ENCODE assay signal across 8 cellular contexts in genomic region chr16:15642557-15643452, GRCh38. TPM values are rescaled to one million over a fixed set of nuclear protein-coding genes. Genes with fewer than 3 reads are reported as not detected.
DNase-seq lines count a peak whose midpoint lies in the region; ATAC-seq, FAIRE-seq and TF ChIP-seq lines count a peak whose summit lies in the region.

Gene MARF1 (minus strand): TSS chr16:15643154. CDS start chr16:15639233, 3,921 bp downstream.

- H2AFZ ChIP-seq in HepG2 (ENCODE audit: low read length): peak within 1 kb of the TSS; percentile 61

- TF ChIP-seq POLR2A in HepG2 (IDR thresholded peaks at IDR 0.05; ENCODE audit: insufficient read depth in 1 of 2, low read depth in 2 of 2, low read length in 2 of 2): peak; percentile 79 to 94

- intact Hi-C loops in HepG2 (cut with micrococcal nuclease; ENCODE audit: unreplicated experiment): loop anchor here (1.0 to 5.0 kb wide), 6 partner anchors 29 to 66 kb away; no protein-coding TSS in a partner anchor

- TF ChIP-seq CTCF in C4-2B (conservative IDR thresholded peaks at IDR 0.05) (no peak), HepG2 (CRISPR knock-in tag; IDR thresholded peaks at IDR 0.05) (peak; percentile 87)

- WGBS in HepG2 (ENCODE audit: low lambda C conversion rate): under 1% methylated on average over 63 of the region's 63 CpGs

- no peaks in the 10 kb centered on the region for H4K20me1 ChIP-seq in HepG2 (ENCODE audit: insufficient read depth, low read length)

- H3K4me2 ChIP-seq in HepG2 (ENCODE audit: low read depth, low read length): peak within 1 kb of the TSS; percentile 97

- in situ Hi-C loops in HepG2 (cut with HindIII; ENCODE audit: extremely low pct_ligation_motif_present, low pct_unique_long_range_greater_than_20kb): no loop called here

- H3K27ac ChIP-seq in C4-2B: peak within 1 kb of the TSS; percentile 90
- peak within 1 kb of the TSS; percentile 99 for H3K27ac ChIP-seq in HepG2 (ENCODE audit: extremely low read length, insufficient read depth, low read length)

- H3K9me3 ChIP-seq in HepG2 (ENCODE audit: low read length): no peaks in the 10 kb centered on the region

- peaks cover 2 to 10% of the 10 kb centered on the region in 2 experiments; a peak in 4 of 5 replicates for H3K36me3 ChIP-seq in HepG2 (replicated peaks in 1 of 2; ENCODE audit: control insufficient read depth in 1 of 2, insufficient read depth in 2 of 2, low read length in 2 of 2)

- H3K27me3 ChIP-seq in HepG2 (ENCODE audit: control insufficient read depth in 1 of 2, insufficient read depth in 2 of 2, low read length in 2 of 2): no peaks in the 10 kb centered on the region; a peak in 1 of 5 replicates

- CTCF ChIA-PET in HepG2 (lab: Yijun Ruan, JAX; ENCODE audit: low intra/inter-chr PET ratio, low total read pairs): interaction anchor here (0.7 to 1.9 kb wide), 2 partner anchors 34 to 39 kb away, joined by 3 to 7 read pairs; no protein-coding TSS in a partner anchor

- peaks cover 27% of the 10 kb centered on the region for H3K79me2 ChIP-seq in HepG2 (ENCODE audit: insufficient read depth, low read length)

- DNase-seq in NCI-H748 treated with DMSO at 0.1 percent for 48 hours (lab: John Stamatoyannopoulos, UW) (peak; percentile 74), dedifferentiated amniotic fluid mesenchymal stem cell (ENCODE audit: extremely low spot score) (peak; percentile 95), HepG2 (ENCODE audit: low spot score) (peak; percentile 96)
- DNase-seq in activated CD4-positive, alpha-beta T cell treated with anti-CD3 and anti-CD28 coated beads, Interleukin-2, amount 50 U/mL, for 24 hours (ENCODE audit: low read depth in 1 of 2, low spot score in 1 of 2): peak; percentile 98 to 99
- peak; percentile 100 for DNase-seq in stimulated activated CD4-positive, alpha-beta T cell treated with anti-CD3 and anti-CD28 coated beads, Interleukin-2, amount 100 ng/mL, for 48 hours

- TSS peak; percentile 74 for BruUV-seq in HepG2 (replicated peaks; lab: Mats Ljungman, UMichigan)

- FAIRE-seq in HepG2 (lab: Jason Lieb, UNC): no peak

- TF ChIP-seq EP300 in HepG2 (IDR thresholded peaks at IDR 0.05; ENCODE audit: low read depth in 2 of 2, low read length in 2 of 2) (peak; percentile 12 to 76), HepG2 (CRISPR knock-in tag; IDR thresholded peaks at IDR 0.05; ENCODE audit: borderline replicate concordance) (0 out of 2 replicates have a peak, but pooled peaks have one; percentile 67)

- H3K9ac ChIP-seq in HepG2 (ENCODE audit: insufficient read depth, low read depth, low read length): peak within 1 kb of the TSS; percentile 100

- POLR2A ChIA-PET in HepG2 (lab: Yijun Ruan, JAX): interaction anchor here (0.7 to 5.7 kb wide), 38 partner anchors 11 to 590 kb away, joined by 3 to 121 read pairs (median 6); partner anchors contain the start of gene RRN3

- peak; percentile 94 for TF ChIP-seq RAD21 in HepG2 (CRISPR knock-in tag; IDR thresholded peaks at IDR 0.05)

- peaks cover 51% of the 10 kb centered on the region for H3K4me1 ChIP-seq in HepG2 (ENCODE audit: insufficient read depth, low read length)

- ATAC-seq in GM19395 (IDR thresholded peaks at IDR 0.05; ENCODE audit: unreplicated experiment) (peak; percentile 57), HG03558 (IDR thresholded peaks at IDR 0.05; ENCODE audit: extremely low read depth, unreplicated experiment) (peak; percentile 29), HepG2 (peak; percentile 94)

- H3K4me3 ChIP-seq in HepG2 (replicated peaks in 1 of 3; ENCODE audit: insufficient read depth in 1 of 3, low read depth in 2 of 3, low read length in 3 of 3): peak within 1 kb of the TSS; percentile 77 to 99 (median 96)

TF ChIP-seq in HepG2, 621 proteins besides CTCF, POLR2A, EP300 and RAD21 (continues in another document):
- TF ChIP-seq TCF7 (IDR thresholded peaks at IDR 0.05; ENCODE audit: low read depth) (peak; percentile 33; the same call in 1 of the 2 replicates), MED1 (CRISPR knock-in tag; IDR thresholded peaks at IDR 0.05) (peak; percentile 83), MXI1 (IDR thresholded peaks at IDR 0.05; ENCODE audit: borderline replicate concordance, low read depth, low read length) (peak; percentile 27; the same call in 2 of the 3 replicates), ZNF605 (CRISPR knock-in tag; IDR thresholded peaks at IDR 0.05) (peak; percentile 21), NCOR1 (IDR thresholded peaks at IDR 0.05; ENCODE audit: borderline replicate concordance, low read length) (peak; percentile 81), ZNF44 (CRISPR knock-in tag; IDR thresholded peaks at IDR 0.05) (peak; percentile 93), NCOA5 (CRISPR knock-in tag; IDR thresholded peaks at IDR 0.05) (no peak), ZNF724P (CRISPR knock-in tag; IDR thresholded peaks at IDR 0.05; ENCODE audit: borderline replicate concordance) (peak; percentile 70; the same call in 1 of the 2 replicates), ZNF749 (CRISPR knock-in tag; IDR thresholded peaks at IDR 0.05; ENCODE audit: borderline replicate concordance) (peak; percentile 72; the same call in 1 of the 2 replicates), ARNT2 (CRISPR knock-in tag; IDR thresholded peaks at IDR 0.05; ENCODE audit: low read depth) (peak; percentile 25; the same call in 1 of the 2 replicates), SIN3A (IDR thresholded peaks at IDR 0.05; ENCODE audit: borderline replicate concordance, low read depth, low read length) (peak; percentile 71; the same call in 1 of the 2 replicates), THYN1 (CRISPR knock-in tag; IDR thresholded peaks at IDR 0.05; ENCODE audit: borderline replicate concordance, low read depth) (peak; percentile 83), ZBTB44 (CRISPR knock-in tag; IDR thresholded peaks at IDR 0.05) (0 out of 2 replicates have a peak, but pooled peaks have one; percentile 38), KLF16 (CRISPR knock-in tag; IDR thresholded peaks at IDR 0.05) (peak in 1 of 2 experiments; percentile 17; a peak in 3 of 4 replicates), PLSCR1 (CRISPR knock-in tag; IDR thresholded peaks at IDR 0.05; ENCODE audit: borderline replicate concordance) (no peak), CREB1 (IDR thresholded peaks at IDR 0.05) (peak; percentile 61; the same call in 1 of the 2 replicates), CREB1 (CRISPR knock-in tag; IDR thresholded peaks at IDR 0.05) (no peak), TBP (CRISPR knock-in tag; IDR thresholded peaks at IDR 0.05) (peak; percentile 58; the same call in 1 of the 2 replicates), PTBP1 (IDR thresholded peaks at IDR 0.05; ENCODE audit: low read depth, low read length, poor library complexity, severe bottlenecking) (peak; percentile 83)

RNA-seq across cellular contexts. Expression of gene MARF1, which starts in this region (rescaled TPM):
- 8.7 and 12.6 TPM in 2 replicates for total RNA-seq in HepG2 (2016; rRNA removed; fragmentation: Illumina TruSeq; extraction: Trizol)
- 4.7 and 4.9 TPM in 2 replicates for total RNA-seq in HepG2 (2016; cell fraction: cytosol; rRNA removed; fragmentation: Illumina TruSeq; extraction: Trizol; ENCODE audit: low read depth)
- total RNA-seq in HepG2 (2016; cell fraction: insoluble cytoplasmic fraction; rRNA removed; fragmentation: Illumina TruSeq; extraction: Trizol): 9.0 and 11.2 TPM in 2 replicates
- 5.9 and 7.4 TPM in 2 replicates for total RNA-seq in HepG2 (2016; cell fraction: membrane; rRNA removed; fragmentation: Illumina TruSeq; extraction: Trizol)
- 15.1 and 17.8 TPM in 2 replicates for total RNA-seq in HepG2 (2016; cell fraction: nucleus; rRNA removed; fragmentation: Illumina TruSeq; extraction: Trizol)
- polyA plus RNA-seq in HepG2 (2011; rRNA removed): 19.3 and 20.7 TPM in 2 replicates
- polyA plus RNA-seq in HepG2 (2011; cell fraction: cytosol; rRNA removed): 8.5 and 11.8 TPM in 2 replicates
- 53.5 and 61.6 TPM in 2 replicates for polyA plus RNA-seq in HepG2 (2011; cell fraction: nucleus; rRNA removed)
- polyA plus RNA-seq in HepG2 (2012): 29.8 and 37.5 TPM in 2 replicates
- polyA plus RNA-seq in HepG2 (2016; cell fraction: cytosol; fragmentation: Illumina TruSeq; extraction: Trizol; ENCODE audit: low read depth): 0.89 and 1.4 TPM in 2 replicates
- 13.1 and 15.0 TPM in 2 replicates for polyA plus RNA-seq in HepG2 (2016; cell fraction: insoluble cytoplasmic fraction; fragmentation: Illumina TruSeq; extraction: Trizol; ENCODE audit: low read depth)
- polyA plus RNA-seq in HepG2 (2016; cell fraction: membrane; fragmentation: Illumina TruSeq; extraction: Trizol; ENCODE audit: low read depth): 3.1 and 3.3 TPM in 2 replicates
- polyA plus RNA-seq in HepG2 (2016; cell fraction: nucleus; fragmentation: Illumina TruSeq; extraction: Trizol; ENCODE audit: insufficient read depth, low read depth): 23.8 and 27.5 TPM in 2 replicates
- polyA minus RNA-seq in HepG2 (2011; rRNA and poly(A)+ RNA removed; ENCODE audit: low replicate concordance): 27.6 and 72.5 TPM in 2 replicates
- polyA minus RNA-seq in HepG2 (2011; cell fraction: cytosol; rRNA and poly(A)+ RNA removed): 18.2 and 19.5 TPM in 2 replicates
- polyA minus RNA-seq in HepG2 (2011; cell fraction: nucleus; rRNA and poly(A)+ RNA removed): 76.6 and 109 TPM in 2 replicates

Comparison
In these comparisons a context has a peak if more than half of its experiments do, and no peak if none do; other contexts are left out.
1. Peak in every context shown above with its lines: DNase-seq, ATAC-seq, H3K4me3 ChIP-seq and H3K27ac ChIP-seq.
2. ATAC-seq: peak in every context shown above with its lines; median percentile 94 in HepG2; 57 in GM19395; 29 in HG03558.